In genomic region chr1:204077979-204078696, GRCh38 we compare ENCODE assay signal across 8 cellular contexts. TPM values are rescaled to one million over a fixed set of nuclear protein-coding genes. Genes with fewer than 3 reads are reported as not detected.
DNase-seq lines count a peak whose midpoint lies in the region; ATAC-seq and TF ChIP-seq lines count a peak whose summit lies in the region.

No MANE protein-coding gene starts in this region.

- H3K4me1 ChIP-seq in liver (ENCODE audit: control insufficient read depth in 4 of 4, insufficient read depth in 4 of 4, low read length in 3 of 4) (peaks cover 21 to 83% (median 60%) of the 10 kb centered on the region in 4 donors), mucosa of descending colon (ENCODE audit: low read depth) (peaks cover 22% of the 10 kb centered on the region)

- ATAC-seq in mucosa of descending colon (no peak), GM19351 (IDR thresholded peaks at IDR 0.05; ENCODE audit: unreplicated experiment) (no peak)

- no peak overlapping the region for H3K9ac ChIP-seq in liver (ENCODE audit: low read depth in 1 of 2, low read length in 2 of 2)

- intact Hi-C loops in mucosa of descending colon (cut with DNase I, micrococcal nuclease): loop anchor here in 1 of 2 donors (10.0 kb wide), 1 partner anchor 47 kb away; no protein-coding TSS in a partner anchor

- 51% methylated on average over 17 of the region's 17 CpGs for WGBS in liver

- no peaks in the 10 kb centered on the region for H3K36me3 ChIP-seq in brain microvascular endothelial cell (replicated peaks)
- H3K36me3 ChIP-seq in liver (ENCODE audit: control insufficient read depth in 4 of 4, insufficient read depth in 3 of 4, low read depth in 1 of 4, low read length in 3 of 4): no peaks in the 10 kb centered on the region
- H3K36me3 ChIP-seq in mucosa of descending colon (ENCODE audit: low read depth): no peaks in the 10 kb centered on the region

- DNase-seq in NCI-H2227 (lab: John Stamatoyannopoulos, UW; ENCODE audit: unreplicated experiment) (peak; percentile 10), NCI-H2227 treated with DMSO at 0.1 percent for 48 hours (lab: John Stamatoyannopoulos, UW) (no peak), brain microvascular endothelial cell (peak; percentile 51), ureter (ENCODE audit: low spot score) (peak; percentile 83), NCI-H226 (no peak), mucosa of descending colon (no peak)

- in situ Hi-C loops in brain microvascular endothelial cell (cut with HindIII; ENCODE audit: low pct_ligation_motif_present, low sequenced_read_pairs): no loop called here

- peak in 1 of 2 donors; percentile 35 for TF ChIP-seq RAD21 in liver (IDR thresholded peaks at IDR 0.05)

- TF ChIP-seq CTCF in brain microvascular endothelial cell (IDR thresholded peaks at IDR 0.05; ENCODE audit: low read depth, low read length, missing control alignments): no peak
- no peak for TF ChIP-seq CTCF in liver (IDR thresholded peaks at IDR 0.05; ENCODE audit: low read depth, low read length, missing input control)
- no peak for TF ChIP-seq CTCF in mucosa of descending colon (IDR thresholded peaks at IDR 0.05)

- H3K27ac ChIP-seq in brain microvascular endothelial cell (peak overlapping the region; percentile 47), liver (ENCODE audit: low read depth in 1 of 2, low read length in 2 of 2) (peak overlapping the region; percentile 18 to 37)

- H3K4me3 ChIP-seq in brain microvascular endothelial cell (ENCODE audit: low read depth, low read length) (no peak overlapping the region), liver (ENCODE audit: low read depth in 1 of 3, low read length in 3 of 3) (no peak overlapping the region), mucosa of descending colon (no peak overlapping the region)

- H3K27me3 ChIP-seq in brain microvascular endothelial cell (replicated peaks) (no peaks in the 10 kb centered on the region), liver (ENCODE audit: control insufficient read depth in 4 of 4, insufficient read depth in 4 of 4, low read length in 3 of 4) (no peaks in the 10 kb centered on the region)

- H3K9me3 ChIP-seq in liver (ENCODE audit: control insufficient read depth in 4 of 4, low read length in 3 of 4) (no peaks in the 10 kb centered on the region), mucosa of descending colon (no peaks in the 10 kb centered on the region)

TF ChIP-seq in liver, 16 proteins besides CTCF, POLR2A, EP300 and RAD21:
- TF ChIP-seq ZBTB33 (IDR thresholded peaks at IDR 0.05): no peak
- TF ChIP-seq RXRA (IDR thresholded peaks at IDR 0.05): peak; percentile 22 to 24
TF ChIP-seq in liver: peak in this region for 1.

RNA-seq across cellular contexts. Expression of gene SOX13, which starts 5.2 kb away (rescaled TPM):
- total RNA-seq in liver (10 to 100 TPM in 1 of 2 donors, 1 to 10 TPM in 1; 8.4 to 15.5 TPM), ureter (85.7 TPM), mucosa of descending colon (10 to 100 TPM; 39.8 to 69.2 (median 40.7) TPM)
- polyA plus RNA-seq in liver: 1 to 10 TPM; 7.8 to 9.1 TPM

Comparison
In these comparisons a context has a peak if more than half of its experiments do, and no peak if none do; other contexts are left out.
1. DNase-seq: peak in NCI-H2227 (single experiment), brain microvascular endothelial cell (single experiment) and ureter (single experiment); none in NCI-H2227 treated with DMSO at 0.1 percent for 48 hours (single experiment), NCI-H226 (single experiment) and mucosa of descending colon (0 of 3).